8 cellular contexts compared by ENCODE assay signal in genomic region chr13:41465215-41465907, GRCh38. TPM values are rescaled to one million over a fixed set of nuclear protein-coding genes. Genes with fewer than 3 reads are reported as not detected.
DNase-seq lines count a peak whose midpoint lies in the region; ATAC-seq and TF ChIP-seq lines count a peak whose summit lies in the region.

No MANE protein-coding gene starts in this region.

- H3K36me3 ChIP-seq in psoas muscle (ENCODE audit: insufficient read depth in 1 of 2, low read depth in 1 of 2), result peaks cover 0 to 19% of the 10 kb centered on the region in 2 donors

- 66 to 77% (median 72%) methylated on average over 4 of the region's 4 CpGs for WGBS in psoas muscle, 3 donors

- ATAC-seq in GM21423 (IDR thresholded peaks at IDR 0.05; ENCODE audit: unreplicated experiment) (peak; percentile 92), psoas muscle (peak; percentile 32 to 64 (median 60))

- intact Hi-C loops in psoas muscle (cut with DNase I), result no loop called here

- CTCF ChIA-PET in HEK293T (lab: Yijun Ruan, JAX), result no interaction called here

- H3K4me3 ChIP-seq in Jurkat, Clone E6-1 (ENCODE audit: low read length), result peak overlapping the region; percentile 34
- H3K4me3 ChIP-seq in psoas muscle, result no peak overlapping the region

- POLR2A ChIA-PET in HEK293T (lab: Yijun Ruan, JAX), result no interaction called here

- DNase-seq in CD1c-positive myeloid dendritic cell (ENCODE audit: extremely low spot score) (peak; percentile 95), psoas muscle (peak; percentile 58 to 72), ureter (ENCODE audit: low spot score) (peak; percentile 59), HEK293T (ENCODE audit: extremely low spot score) (no peak)
- DNase-seq in Jurkat, Clone E6-1 (ENCODE audit: low read depth, low spot score), result peak; percentile 99
- DNase-seq in activated CD4-positive, alpha-beta T cell treated with anti-CD3 and anti-CD28 coated beads, Interleukin-2, amount 50 U/mL, for 24 hours (ENCODE audit: low read depth in 1 of 2, low spot score in 1 of 2), result peak; percentile 64 to 88
- DNase-seq in effector CD4-positive, alpha-beta T cell, result peak; percentile 83

- no peaks in the 10 kb centered on the region for H3K9me3 ChIP-seq in psoas muscle

- peaks cover 0 to 8% (median 0%) of the 10 kb centered on the region in 3 donors for H3K27me3 ChIP-seq in psoas muscle (ENCODE audit: insufficient read depth in 3 of 3, low read length in 2 of 3)

- peak overlapping the region; percentile 60 for H3K27ac ChIP-seq in psoas muscle

- H3K4me1 ChIP-seq in psoas muscle, result no peaks in the 10 kb centered on the region

- no peak for TF ChIP-seq CTCF in psoas muscle (IDR thresholded peaks at IDR 0.05)

TF ChIP-seq in HEK293T, 16 proteins besides CTCF, POLR2A, EP300 and RAD21:
- TF ChIP-seq ELF4 (IDR thresholded peaks at IDR 0.05), result no peak
- no peak for TF ChIP-seq FOXA1 (IDR thresholded peaks at IDR 0.05)
- no peak for TF ChIP-seq LEF1 (IDR thresholded peaks at IDR 0.05; ENCODE audit: borderline replicate concordance)
- TF ChIP-seq L3MBTL2 (conservative IDR thresholded peaks at IDR 0.05), result no peak
- TF ChIP-seq CTBP1 (IDR thresholded peaks at IDR 0.05; ENCODE audit: borderline replicate concordance), result no peak
- no peak for TF ChIP-seq BHLHE40 (IDR thresholded peaks at IDR 0.05; ENCODE audit: borderline replicate concordance)
- no peak for TF ChIP-seq NFRKB (IDR thresholded peaks at IDR 0.05)
- no peak for TF ChIP-seq SUZ12 (IDR thresholded peaks at IDR 0.05)
- no peak for TF ChIP-seq PKNOX1 (IDR thresholded peaks at IDR 0.05)
- TF ChIP-seq SP1 (IDR thresholded peaks at IDR 0.05), result no peak
- TF ChIP-seq TARDBP (IDR thresholded peaks at IDR 0.05), result no peak
- no peak for TF ChIP-seq ARNT (IDR thresholded peaks at IDR 0.05)
- TF ChIP-seq HDGF (IDR thresholded peaks at IDR 0.05; ENCODE audit: borderline replicate concordance), result no peak
- no peak for TF ChIP-seq FOXK2 (IDR thresholded peaks at IDR 0.05)
- TF ChIP-seq FOXM1 (IDR thresholded peaks at IDR 0.05; ENCODE audit: borderline replicate concordance), result no peak

RNA-seq across cellular contexts. Expression of gene RGCC, which starts 8.0 kb away (rescaled TPM):
- 33.7 TPM for polyA plus RNA-seq in Jurkat, Clone E6-1 (2012; ENCODE audit: insufficient read depth, insufficient read length)
- total RNA-seq in psoas muscle (10 to 100 TPM; 10.1 to 35.1 (median 28.4) TPM), ureter (11.9 TPM)
- 10 to 100 TPM; 15.9 to 19.1 (median 16.5) TPM for polyA plus RNA-seq in psoas muscle
